In the genomic region with DNA sequence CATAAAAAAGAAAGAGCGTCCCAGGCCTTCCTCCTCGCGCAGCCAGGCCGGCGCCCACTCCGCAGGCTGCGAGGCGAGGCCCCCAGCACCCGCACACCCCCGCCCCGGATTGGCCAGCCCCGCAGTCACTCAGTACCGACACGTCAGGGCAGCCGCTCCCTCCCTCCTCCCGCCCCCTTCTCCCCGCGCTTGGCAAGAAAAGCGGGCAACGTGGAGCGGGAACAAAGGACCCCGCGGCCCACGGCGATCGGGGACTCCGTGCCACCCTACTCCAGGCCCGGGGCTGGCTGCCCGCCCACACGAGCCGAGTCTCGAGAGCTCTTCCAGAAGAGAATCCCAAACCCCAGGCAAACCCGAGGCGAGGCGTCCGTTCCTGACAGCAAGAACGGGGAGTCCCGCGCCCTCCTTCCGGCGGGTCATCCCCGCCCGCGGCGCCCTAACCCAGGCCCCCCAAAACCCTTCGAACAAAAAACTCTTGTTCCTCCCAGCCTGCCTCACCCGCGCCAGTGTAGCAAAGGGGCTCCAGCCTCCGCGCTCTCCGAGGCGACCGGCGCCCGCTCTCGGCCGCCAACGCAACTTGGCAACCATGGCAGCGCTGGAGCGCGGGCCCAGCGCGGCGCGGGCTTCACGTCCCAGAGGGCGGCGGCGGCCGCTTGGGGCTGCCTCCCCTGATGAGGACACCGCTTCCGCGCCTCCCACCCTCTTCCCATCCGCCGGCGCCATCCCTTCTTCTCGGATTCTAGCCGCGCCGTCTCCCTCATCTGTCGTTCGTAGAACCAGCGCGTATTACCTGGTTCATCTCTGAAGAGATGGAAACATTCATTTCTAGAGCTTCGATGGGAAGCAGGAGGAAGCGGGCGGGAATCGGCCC, we compare ENCODE assay signal across 8 cellular contexts. TPM values are rescaled to one million over a fixed set of nuclear protein-coding genes. Genes with fewer than 3 reads are reported as not detected.
DNase-seq lines count a peak whose midpoint lies in the region; TF ChIP-seq lines count a peak whose summit lies in the region.

No MANE protein-coding gene starts in this region.

- no peak overlapping the region for H4K8ac ChIP-seq in H9 (replicated peaks; ENCODE audit: insufficient read length, low read depth, low read length)

- H3K36me3 ChIP-seq in SK-N-MC (ENCODE audit: insufficient read depth, low read length) (peaks cover 32% of the 10 kb centered on the region), osteoblast (ENCODE audit: insufficient read depth, low read length) (no peaks in the 10 kb centered on the region), testis (ENCODE audit: low read depth, missing control alignments) (no peaks in the 10 kb centered on the region)

- H3K79me1 ChIP-seq in H9 (ENCODE audit: insufficient read depth, low read depth, low read length, poor library complexity, severe bottlenecking) = no peaks in the 10 kb centered on the region

- intact Hi-C loops in testis (cut with DNase I; ENCODE audit: low total_unique reads) = no loop called here

- H2AFZ ChIP-seq in H9 (ENCODE audit: low read length) = no peak overlapping the region
- peak overlapping the region; percentile 84 for H2AFZ ChIP-seq in osteoblast (ENCODE audit: low read length)

- no peak overlapping the region for H3K23ac ChIP-seq in H9 (ENCODE audit: insufficient read length, low read depth, low read length)

- H2BK20ac ChIP-seq in H9 (ENCODE audit: low read depth, low read length, poor library complexity, severe bottlenecking) = no peak overlapping the region

- H3K4me1 ChIP-seq in H9 (ENCODE audit: insufficient read depth, low read length) (peaks cover 2% of the 10 kb centered on the region; the same call in 1 of the 2 replicates), osteoblast (ENCODE audit: insufficient read depth, low read length) (peaks cover 29% of the 10 kb centered on the region), testis (peaks cover 23% of the 10 kb centered on the region)

- peak overlapping the region; percentile 91 for H2BK120ac ChIP-seq in H9 (ENCODE audit: low read depth, low read length, poor library complexity, severe bottlenecking)

- peak; percentile 40 for DNase-seq in GF-D8 (lab: John Stamatoyannopoulos, UW)
- peak; percentile 90 for DNase-seq in H9
- peak; percentile 86 for DNase-seq in M059J (ENCODE audit: low read depth)
- DNase-seq in SK-N-MC (ENCODE audit: low read depth, low spot score) = no peak
- peak; percentile 93 for DNase-seq in glomerular visceral epithelial cell (ENCODE audit: extremely low spot score)
- peak; percentile 97 for DNase-seq in osteoblast (ENCODE audit: insufficient read length, low spot score, missing footprints)
- DNase-seq in testis = peak; percentile 97

- H2AK5ac ChIP-seq in H9 (ENCODE audit: insufficient read length, low read length) = no peak overlapping the region

- no peak overlapping the region for H2BK5ac ChIP-seq in H9 (ENCODE audit: insufficient read length, low read length)

- H3K4me3 Mint-ChIP-seq in H9 = peak overlapping the region; percentile 96 to 98
- peak overlapping the region; percentile 97 for H3K4me3 Mint-ChIP-seq in activated naive CD4-positive, alpha-beta T cell treated with anti-CD3 and anti-CD28 coated beads, Interleukin-2, amount 50 U/mL, for 24 hours

- peak overlapping the region; percentile 100 for H3K4me2 ChIP-seq in H9 (ENCODE audit: insufficient read depth, insufficient read length, low read length)
- H3K4me2 ChIP-seq in osteoblast (ENCODE audit: insufficient read depth, low read length) = peak overlapping the region; percentile 93

- peak overlapping the region; percentile 55; the same call in 1 of the 2 replicates for H3K4ac ChIP-seq in H9 (ENCODE audit: low read depth, low read length)

- peaks cover 3% of the 10 kb centered on the region for H3K23me2 ChIP-seq in H9 (ENCODE audit: insufficient read length, low read depth, low read length, poor library complexity, severe bottlenecking)

- H3K9me3 Mint-ChIP-seq in H9 = peaks cover 2 to 9% of the 10 kb centered on the region in 2 experiments; a peak in 4 of 5 replicates
- no peaks in the 10 kb centered on the region for H3K9me3 Mint-ChIP-seq in activated naive CD4-positive, alpha-beta T cell treated with anti-CD3 and anti-CD28 coated beads, Interleukin-2, amount 50 U/mL, for 24 hours

- peak overlapping the region; percentile 92 for H3K4me3 ChIP-seq in SK-N-MC
- peak overlapping the region; percentile 94 for H3K4me3 ChIP-seq in osteoblast (ENCODE audit: insufficient read depth, low read length)
- peak overlapping the region; percentile 92 to 97 for H3K4me3 ChIP-seq in testis

- 0 out of 3 replicates have a peak, but pooled peaks have one; percentile 10 for TF ChIP-seq CTCF in H9 (conservative IDR thresholded peaks at IDR 0.05)
- no peak for TF ChIP-seq CTCF in osteoblast (IDR thresholded peaks at IDR 0.05; ENCODE audit: extremely low read depth, low read depth, low read length)
- TF ChIP-seq CTCF in testis (IDR thresholded peaks at IDR 0.05) = no peak

- peak overlapping the region; percentile 95 for H4K91ac ChIP-seq in H9 (ENCODE audit: insufficient read length, low read depth, low read length)

- peaks cover 48 to 49% of the 10 kb centered on the region in 2 experiments for H3K4me1 Mint-ChIP-seq in H9
- peaks cover 61% of the 10 kb centered on the region for H3K4me1 Mint-ChIP-seq in activated naive CD4-positive, alpha-beta T cell treated with anti-CD3 and anti-CD28 coated beads, Interleukin-2, amount 50 U/mL, for 24 hours

- H3K9me3 ChIP-seq in H9 (ENCODE audit: control insufficient read depth, low read depth, low read length) = no peaks in the 10 kb centered on the region
- no peaks in the 10 kb centered on the region for H3K9me3 ChIP-seq in SK-N-MC (ENCODE audit: low read depth, low read length)
- H3K9me3 ChIP-seq in osteoblast (ENCODE audit: low read depth, low read length) = no peaks in the 10 kb centered on the region
- no peaks in the 10 kb centered on the region for H3K9me3 ChIP-seq in testis

- H3K27me3 Mint-ChIP-seq in H9 (ENCODE audit: low read depth) = no peaks in the 10 kb centered on the region
- H3K27me3 Mint-ChIP-seq in activated naive CD4-positive, alpha-beta T cell treated with anti-CD3 and anti-CD28 coated beads, Interleukin-2, amount 50 U/mL, for 24 hours = no peaks in the 10 kb centered on the region

- H3K27me3 ChIP-seq in H9 (ENCODE audit: insufficient read depth, low read length) (no peaks in the 10 kb centered on the region), osteoblast (ENCODE audit: insufficient read depth, low read length) (no peaks in the 10 kb centered on the region), testis (no peaks in the 10 kb centered on the region)

- H4K20me1 ChIP-seq in H9 (ENCODE audit: control insufficient read depth, insufficient read depth, insufficient read length) (no peaks in the 10 kb centered on the region), osteoblast (ENCODE audit: insufficient read depth, low read length) (peaks cover 35% of the 10 kb centered on the region)

- H4K5ac ChIP-seq in H9 (ENCODE audit: insufficient read length, low read depth, low read length) = no peak overlapping the region

- peak overlapping the region; percentile 88 for H3K14ac ChIP-seq in H9 (ENCODE audit: insufficient read depth, low read length)

- H2BK12ac ChIP-seq in H9 (ENCODE audit: insufficient read length, low read depth, low read length) = no peak overlapping the region

- H3K9ac ChIP-seq in H9 (ENCODE audit: extremely low read depth, insufficient read length, low read length) (peak overlapping the region; percentile 82), SK-N-MC (ENCODE audit: insufficient read length) (peak overlapping the region; percentile 98)

- peak overlapping the region; percentile 55 for H3K18ac ChIP-seq in H9 (ENCODE audit: insufficient read length, low read depth, low read length)

- peak; percentile 39 for TF ChIP-seq POLR2A in testis (IDR thresholded peaks at IDR 0.05)

- no peak overlapping the region for H3T11ph ChIP-seq in H9 (ENCODE audit: low read length)

- H3K56ac ChIP-seq in H9 (ENCODE audit: insufficient read length, low read depth, low read length) = no peak overlapping the region

- H3K36me3 Mint-ChIP-seq in H9 (ENCODE audit: insufficient read depth in 1 of 3, low read depth in 3 of 3) = peaks cover 10 to 30% (median 29%) of the 10 kb centered on the region in 3 experiments
- peaks cover 4% of the 10 kb centered on the region for H3K36me3 Mint-ChIP-seq in activated naive CD4-positive, alpha-beta T cell treated with anti-CD3 and anti-CD28 coated beads, Interleukin-2, amount 50 U/mL, for 24 hours

- no CpG with 5 or more reads among the region's 88 CpGs for WGBS in H9 (ENCODE audit: extremely low coverage, insufficient read length, low lambda C conversion rate)
- WGBS in testis, 2 donors = 0% methylated on average over 34 to 73 of the region's 88 CpGs

- H3K27ac ChIP-seq in H9 (ENCODE audit: insufficient read length, low read depth, low read length) (no peak overlapping the region), SK-N-MC (peak overlapping the region; percentile 90), osteoblast (ENCODE audit: low read depth, low read length) (peak overlapping the region; percentile 92), testis (peak overlapping the region; percentile 86 to 92)

- H3K79me2 ChIP-seq in H9 (ENCODE audit: insufficient read depth, low read length) (peaks cover 49% of the 10 kb centered on the region), osteoblast (ENCODE audit: insufficient read depth, low read length) (peaks cover 55% of the 10 kb centered on the region)

- H3K27ac Mint-ChIP-seq in H9 = peak overlapping the region; percentile 98 to 99 (median 99)
- peak overlapping the region; percentile 97 for H3K27ac Mint-ChIP-seq in activated naive CD4-positive, alpha-beta T cell treated with anti-CD3 and anti-CD28 coated beads, Interleukin-2, amount 50 U/mL, for 24 hours

- no peak overlapping the region for H2BK15ac ChIP-seq in H9 (ENCODE audit: low read depth, low read length)

RNA-seq across cellular contexts. Expression of a gene that starts 0.6 kb away (rescaled TPM):
- total RNA-seq in H9 (2021) = 104 and 110 TPM in 2 replicates
- total RNA-seq in M059J (2014; rRNA removed; shearing (Covaris generic)) = 45.9 and 51.0 TPM in 2 replicates
- 91.6 and 94.8 TPM in 2 replicates for total RNA-seq in osteoblast
- 10 to 100 TPM; 78.3 to 94.6 TPM for total RNA-seq in testis
- polyA plus RNA-seq in testis (ENCODE audit: insufficient read depth, low read depth, low replicate concordance) = 58.9 TPM
